Comparison of ENCODE assay signal across 11 cellular contexts in genomic region chr16:85988723-85989313, GRCh38.
DNase-seq lines count a peak whose midpoint lies in the region; ATAC-seq, FAIRE-seq and TF ChIP-seq lines count a peak whose summit lies in the region.
"Had no signal": no experiment of that assay in that cellular context is flagged by ENCODE, and none has a peak within 500 bp of the region (broad histone marks: within the 10 kb centered on the region; RNA-seq: fewer than 3 reads in every experiment).

No MANE protein-coding gene starts in this region.

- peak overlapping the region; percentile 33 for H3K18ac ChIP-seq in neuronal stem cell (ENCODE audit: low read length)

- ATAC-seq in GM21515 (IDR thresholded peaks at IDR 0.05; ENCODE audit: unreplicated experiment) = peak; percentile 54
- no peak for ATAC-seq in CD8-positive, alpha-beta T cell
- ATAC-seq: lower lobe of right lung had no signal

- H3K9me3 Mint-ChIP-seq in Caco-2 (ENCODE audit: unreplicated experiment) = no peaks in the 10 kb centered on the region
- H3K9me3 Mint-ChIP-seq in CD8-positive, alpha-beta T cell = no peaks in the 10 kb centered on the region

- H2BK5ac ChIP-seq in neuronal stem cell (ENCODE audit: low read length) = no peak overlapping the region

- H3K9me2 ChIP-seq in OCI-LY1 (ENCODE audit: low read depth, low read length) = no peaks in the 10 kb centered on the region

- no peaks in the 10 kb centered on the region for H4K20me1 ChIP-seq in OCI-LY1 (ENCODE audit: insufficient read depth, low read length)

- no peak overlapping the region for H3K27ac Mint-ChIP-seq in Caco-2 (ENCODE audit: unreplicated experiment)
- H3K27ac Mint-ChIP-seq in CD8-positive, alpha-beta T cell = no peak overlapping the region

- H3K4me3 Mint-ChIP-seq in Caco-2 (ENCODE audit: unreplicated experiment) = no peak overlapping the region
- H3K4me3 Mint-ChIP-seq in CD8-positive, alpha-beta T cell = no peak overlapping the region

- no peaks in the 10 kb centered on the region for H3F3A ChIP-seq in OCI-LY1 (ENCODE audit: insufficient read depth, low read length)

- H4K91ac ChIP-seq in neuronal stem cell (ENCODE audit: low read depth, low read length, poor library complexity) = no peak overlapping the region

- H3K4ac ChIP-seq in neuronal stem cell (ENCODE audit: low read length) = no peak overlapping the region

- H3K27ac ChIP-seq in OCI-LY1 (ENCODE audit: low read depth, low read length, poor library complexity, severe bottlenecking) = no peak overlapping the region
- H3K27ac ChIP-seq in neuronal stem cell (replicated peaks; ENCODE audit: low read length) = no peak overlapping the region
- no peak overlapping the region for H3K27ac ChIP-seq in CD8-positive, alpha-beta T cell (ENCODE audit: low read depth, low read length)
- H3K27ac ChIP-seq: lower lobe of right lung had no signal

- DNase-seq in GM18507 (ENCODE audit: extremely low spot score, insufficient read length, low read depth) (no peak), neuronal stem cell (ENCODE audit: low spot score) (no peak), Caco-2 (no peak), NCI-H2081 (lab: John Stamatoyannopoulos, UW) (no peak), MG63 (no peak)
- no peak for DNase-seq in CD8-positive, alpha-beta T cell
- DNase-seq: lower lobe of right lung, NCI-H1436 had no signal

- CTCF ChIA-PET in Caco-2 (lab: Charles Lee) = interaction anchor here (13.4 kb wide), 1 partner anchor 169 kb away, joined by 147 read pairs; no protein-coding TSS in a partner anchor
- CTCF ChIA-PET in CD8-positive, alpha-beta T cell (lab: Charles Lee) = interaction anchor here (1.0 to 15.6 kb wide), 6 partner anchors 11 to 177 kb away, joined by 3 to 464 read pairs (median 6); partner anchors contain the start of gene IRF8

- no peak overlapping the region for H2BK120ac ChIP-seq in neuronal stem cell (ENCODE audit: low read depth, low read length)

- no peak overlapping the region for H4K8ac ChIP-seq in neuronal stem cell (ENCODE audit: low read depth, low read length)

- no peaks in the 10 kb centered on the region for H3K79me1 ChIP-seq in neuronal stem cell (ENCODE audit: low read depth, low read length)

- FAIRE-seq in GM18507 (lab: Jason Lieb, UNC) = peak; percentile 97

- peak overlapping the region; percentile 29; the same call in 1 of the 2 replicates for H3K4me2 ChIP-seq in OCI-LY1 (ENCODE audit: low read length)
- H3K4me2 ChIP-seq in neuronal stem cell (ENCODE audit: insufficient read depth, low read length, poor library complexity, severe bottlenecking) = no peak overlapping the region

- H3K9me3 ChIP-seq in OCI-LY1 (ENCODE audit: low read length) = no peaks in the 10 kb centered on the region
- H3K9me3 ChIP-seq in neuronal stem cell (replicated peaks in 1 of 2; ENCODE audit: control insufficient read depth in 2 of 2, insufficient read depth in 1 of 2, low read depth in 1 of 2, low read length in 2 of 2) = no peaks in the 10 kb centered on the region
- H3K9me3 ChIP-seq in Caco-2 = no peaks in the 10 kb centered on the region
- no peaks in the 10 kb centered on the region for H3K9me3 ChIP-seq in CD8-positive, alpha-beta T cell (ENCODE audit: low read length)
- H3K9me3 ChIP-seq in MG63 = no peaks in the 10 kb centered on the region
- H3K9me3 ChIP-seq: lower lobe of right lung had no signal

- no TSS peak for BruUV-seq in Caco-2 (replicated peaks; lab: Mats Ljungman, UMichigan)

- no peak overlapping the region for H2BK12ac ChIP-seq in neuronal stem cell (ENCODE audit: low read length)

- POLR2A ChIA-PET in Caco-2 (lab: Charles Lee) = no interaction called here
- POLR2A ChIA-PET in CD8-positive, alpha-beta T cell (lab: Charles Lee) = no interaction called here

- H3K79me2 ChIP-seq in OCI-LY1 (ENCODE audit: insufficient read depth, low read length) = no peaks in the 10 kb centered on the region

- TF ChIP-seq CTCF in OCI-LY1 (IDR thresholded peaks at IDR 0.05; ENCODE audit: low read length) (no peak), Caco-2 (IDR thresholded peaks at IDR 0.05; ENCODE audit: insufficient read depth in 1 of 2, low read depth in 1 of 2, low read length in 1 of 2, severe bottlenecking in 1 of 2, unreplicated experiment in 1 of 2) (no peak)
- TF ChIP-seq CTCF in CD8-positive, alpha-beta T cell (IDR thresholded peaks at IDR 0.05) = no peak

- no peak overlapping the region for H3K14ac ChIP-seq in neuronal stem cell (ENCODE audit: low read length)

- peak overlapping the region; percentile 27 for H2BK15ac ChIP-seq in neuronal stem cell (ENCODE audit: low read length)

- peaks cover 14% of the 10 kb centered on the region for H3K4me1 ChIP-seq in OCI-LY1 (ENCODE audit: insufficient read depth, low read length, severe bottlenecking)
- H3K4me1 ChIP-seq in neuronal stem cell (ENCODE audit: control insufficient read depth in 2 of 2, insufficient read depth in 1 of 2, low read depth in 1 of 2, low read length in 2 of 2) = peaks cover 0 to 1% of the 10 kb centered on the region in 2 donors
- peaks cover 29% of the 10 kb centered on the region for H3K4me1 ChIP-seq in Caco-2
- H3K4me1 ChIP-seq in CD8-positive, alpha-beta T cell (ENCODE audit: insufficient read depth, low read length) = no peaks in the 10 kb centered on the region

- no peak overlapping the region for H3K9ac ChIP-seq in OCI-LY1 (ENCODE audit: low read length)
- H3K9ac ChIP-seq in neuronal stem cell (ENCODE audit: low read depth, low read length, poor library complexity) = no peak overlapping the region

- no peaks in the 10 kb centered on the region for H3K36me3 Mint-ChIP-seq in Caco-2 (ENCODE audit: insufficient read depth, unreplicated experiment)
- H3K36me3 Mint-ChIP-seq in CD8-positive, alpha-beta T cell = no peaks in the 10 kb centered on the region

- no peak overlapping the region for H2AK5ac ChIP-seq in neuronal stem cell (ENCODE audit: low read depth, low read length)

- no peak overlapping the region for H3K23ac ChIP-seq in neuronal stem cell (ENCODE audit: low read depth, low read length, poor library complexity)

- H3K27me3 Mint-ChIP-seq in Caco-2 (ENCODE audit: insufficient read depth, unreplicated experiment) = no peaks in the 10 kb centered on the region
- H3K27me3 Mint-ChIP-seq in CD8-positive, alpha-beta T cell (ENCODE audit: low read depth) = peaks cover 12% of the 10 kb centered on the region

- WGBS in neuronal stem cell (ENCODE audit: extremely low coverage in 2 of 2, insufficient read length in 2 of 2, insufficient replicate concordance in 1 of 2), 2 donors = no CpG with 5 or more reads among the region's 13 CpGs

- no peaks in the 10 kb centered on the region for H3K36me3 ChIP-seq in OCI-LY1 (ENCODE audit: insufficient read depth, low read length)
- no peaks in the 10 kb centered on the region for H3K36me3 ChIP-seq in neuronal stem cell (replicated peaks in 1 of 2; ENCODE audit: control insufficient read depth in 2 of 2, insufficient read depth in 2 of 2, low read length in 2 of 2)
- H3K36me3 ChIP-seq in Caco-2 (ENCODE audit: control insufficient read depth, insufficient read depth, low read length) = no peaks in the 10 kb centered on the region
- H3K36me3 ChIP-seq in CD8-positive, alpha-beta T cell (ENCODE audit: insufficient read depth, low read length) = no peaks in the 10 kb centered on the region
- H3K36me3 ChIP-seq in MG63 = no peaks in the 10 kb centered on the region
- H3K36me3 ChIP-seq: lower lobe of right lung had no signal

- no peak overlapping the region for H2AFZ ChIP-seq in OCI-LY1 (ENCODE audit: low read length)
- no peak overlapping the region for H2AFZ ChIP-seq in neuronal stem cell (ENCODE audit: low read length)

- no peak overlapping the region for H3K4me3 ChIP-seq in OCI-LY1 (ENCODE audit: low read depth, low read length, poor library complexity, severe bottlenecking)
- H3K4me3 ChIP-seq in neuronal stem cell (ENCODE audit: low read length in 2 of 2) = no peak overlapping the region
- no peak overlapping the region for H3K4me3 ChIP-seq in Caco-2 (ENCODE audit: low read depth, low read length)
- no peak overlapping the region for H3K4me3 ChIP-seq in CD8-positive, alpha-beta T cell (ENCODE audit: low read depth, low read length)
- H3K4me3 ChIP-seq in MG63 = no peak overlapping the region
- H3K4me3 ChIP-seq: lower lobe of right lung, skin epidermis had no signal

- intact Hi-C loops in Caco-2 (cut with micrococcal nuclease; ENCODE audit: unreplicated experiment) = no loop called here
- intact Hi-C loops in CD8-positive, alpha-beta T cell (cut with DNase I, micrococcal nuclease) = no loop called here

- peaks cover 24% of the 10 kb centered on the region for H3K4me1 Mint-ChIP-seq in Caco-2 (ENCODE audit: low read depth, unreplicated experiment)
- H3K4me1 Mint-ChIP-seq in CD8-positive, alpha-beta T cell (ENCODE audit: low read depth) = peaks cover 20% of the 10 kb centered on the region

- H3K27me3 ChIP-seq in OCI-LY1 (ENCODE audit: insufficient read depth, low read length) (peaks cover 3% of the 10 kb centered on the region; the same call in 1 of the 2 replicates), neuronal stem cell (ENCODE audit: control insufficient read depth in 3 of 3, insufficient read depth in 3 of 3, low read depth in 1 of 3, low read length in 3 of 3) (peaks cover 0 to 24% (median 0%) of the 10 kb centered on the region in 3 experiments), Caco-2 (replicated peaks; ENCODE audit: control insufficient read depth, insufficient read depth, low read length) (no peaks in the 10 kb centered on the region), MG63 (0 out of 2 replicates have a peak, but pooled peaks cover 3% of the 10 kb centered on the region)
- H3K27me3 ChIP-seq in CD8-positive, alpha-beta T cell (ENCODE audit: insufficient read depth, low read length) = no peaks in the 10 kb centered on the region
